In genomic region chr19:20558011-20558410, GRCh38 we compare ENCODE assay signal across 13 cellular contexts. TPM values are rescaled to one million over a fixed set of nuclear protein-coding genes. Genes with fewer than 3 reads are reported as not detected.
DNase-seq lines count a peak whose midpoint lies in the region; ATAC-seq, FAIRE-seq and TF ChIP-seq lines count a peak whose summit lies in the region.
"Had no signal": no experiment of that assay in that cellular context is flagged by ENCODE, and none has a peak within 500 bp of the region (broad histone marks: within the 10 kb centered on the region; RNA-seq: fewer than 3 reads in every experiment).

No MANE protein-coding gene starts in this region.

- peaks cover 0 to 91% (median 39%) of the 10 kb centered on the region in 12 donors for H3K9me3 ChIP-seq in heart left ventricle
- H3K9me3 ChIP-seq in MM.1S (replicated peaks; ENCODE audit: insufficient read depth, low read length): no peaks in the 10 kb centered on the region
- peaks cover 19 to 23% of the 10 kb centered on the region in 2 experiments for H3K9me3 ChIP-seq in H1 (ENCODE audit: insufficient read depth in 2 of 2, low read depth in 1 of 2, low read length in 1 of 2)
- H3K9me3 ChIP-seq in thyroid gland: no peaks in the 10 kb centered on the region
- H3K9me3 ChIP-seq in mammary epithelial cell (replicated peaks; ENCODE audit: insufficient read depth, low read length): peaks cover 17% of the 10 kb centered on the region
- H3K9me3 ChIP-seq: SJSA1 had no signal

- H2BK5ac ChIP-seq in H1 (ENCODE audit: low read depth, low read length): no peak overlapping the region

- WGBS in heart left ventricle, 4 donors: 58 to 66% (median 61%) methylated on average over 4 of the region's 4 CpGs
- 82% methylated on average over 4 of the region's 4 CpGs; no CpG with 5 or more reads in 1 of the 2 experiments for WGBS in H1 (ENCODE audit: extremely low coverage in 1 of 2, insufficient coverage in 1 of 2, insufficient read length in 1 of 2, insufficient replicate concordance in 2 of 2, low coverage in 1 of 2, low lambda C conversion rate in 2 of 2, missing lambda C conversion rate in 1 of 2), 2 experiments
- 47 to 52% methylated on average over 4 of the region's 4 CpGs for WGBS in thyroid gland, 2 donors
- WGBS in mammary epithelial cell (ENCODE audit: low coverage, missing lambda C conversion rate): 73% methylated on average over 4 of the region's 4 CpGs

- H2BK120ac ChIP-seq in H1 (replicated peaks; ENCODE audit: low read depth, low read length): no peak overlapping the region

- H3K4me1 ChIP-seq in heart left ventricle (peaks cover 0 to 3% (median 0%) of the 10 kb centered on the region in 12 donors), MM.1S (ENCODE audit: low read length) (no peaks in the 10 kb centered on the region), H1 (replicated peaks in 1 of 4; ENCODE audit: control insufficient read depth in 3 of 4, insufficient read depth in 4 of 4, low read length in 3 of 4) (no peaks in the 10 kb centered on the region), thyroid gland (peaks cover 27 to 31% of the 10 kb centered on the region in 2 donors), mammary epithelial cell (ENCODE audit: insufficient read depth, low read length) (no peaks in the 10 kb centered on the region)
- H3K4me1 ChIP-seq: SJSA1 had no signal

- no peaks in the 10 kb centered on the region for H3K9me2 ChIP-seq in MM.1S (replicated peaks; ENCODE audit: insufficient read depth, low read length)

- no peak overlapping the region for H4K5ac ChIP-seq in H1 (ENCODE audit: insufficient read length, low read depth, low read length)

- no peak for TF ChIP-seq POLR2A in heart left ventricle (IDR thresholded peaks at IDR 0.05)
- TF ChIP-seq POLR2A in H1 (IDR thresholded peaks at IDR 0.05; ENCODE audit: control extremely low read depth in 1 of 2, low read depth in 2 of 2, low read length in 2 of 2): no peak
- TF ChIP-seq POLR2A in thyroid gland (IDR thresholded peaks at IDR 0.05): no peak

- TF ChIP-seq RAD21 in H1 (IDR thresholded peaks at IDR 0.05 in 1 of 2, conservative IDR thresholded peaks at IDR 0.05 in 1 of 2; ENCODE audit: low read depth in 2 of 2, low read length in 2 of 2): peak; percentile 65 to 66

- no peak overlapping the region for H2BK15ac ChIP-seq in H1 (ENCODE audit: low read length)

- no peak overlapping the region for H2BK12ac ChIP-seq in H1 (ENCODE audit: low read depth, low read length)

- CTCF ChIA-PET in H1 (lab: Charles Lee; ENCODE audit: partially characterized antibody) (interaction anchor here (0.6 to 1.9 kb wide), 18 partner anchors 9 to 486 kb away, joined by 3 to 7 read pairs (median 3); partner anchors contain the start of gene ZNF85), mammary epithelial cell (lab: Charles Lee; ENCODE audit: low non-redundant PET) (interaction anchor here (0.6 to 0.7 kb wide), 2 partner anchors 11 to 942 kb away, joined by 5 to 6 read pairs; no protein-coding TSS in a partner anchor)

- no peak for FAIRE-seq in H1 (lab: Jason Lieb, UNC)
- FAIRE-seq: G401.6 had no signal

- H3K4me2 ChIP-seq in MM.1S (ENCODE audit: low read depth, low read length) (no peak overlapping the region), H1 (ENCODE audit: insufficient read depth in 1 of 2, low read depth in 2 of 2, low read length in 2 of 2) (no peak overlapping the region), mammary epithelial cell (ENCODE audit: insufficient read depth, low read depth, low read length) (no peak overlapping the region)

- H4K91ac ChIP-seq in H1 (replicated peaks; ENCODE audit: insufficient read length, low read length): no peak overlapping the region

- H4K8ac ChIP-seq in H1 (ENCODE audit: extremely low read depth, insufficient read depth, low read length): no peak overlapping the region

- no peak overlapping the region for H3K4ac ChIP-seq in H1 (replicated peaks; ENCODE audit: insufficient read length, low read depth, low read length)

- H3K9ac ChIP-seq in MM.1S (ENCODE audit: low read length): no peak overlapping the region
- no peak overlapping the region for H3K9ac ChIP-seq in H1 (replicated peaks in 1 of 4; ENCODE audit: extremely low read depth in 1 of 4, low read depth in 3 of 4, low read length in 3 of 4)
- H3K9ac ChIP-seq in mammary epithelial cell (ENCODE audit: insufficient read depth, low read length): no peak overlapping the region

- no peak overlapping the region for H2AK5ac ChIP-seq in H1 (ENCODE audit: low read depth, low read length)

- TF ChIP-seq CTCF in heart left ventricle (IDR thresholded peaks at IDR 0.05): peak in 9 of 12 donors; percentile 16 to 50 (median 32)
- TF ChIP-seq CTCF in MM.1S (IDR thresholded peaks at IDR 0.05; ENCODE audit: low read length): 0 out of 2 replicates have a peak, but pooled peaks have one; percentile 5
- peak; percentile 32 to 38 (median 34) for TF ChIP-seq CTCF in H1 (IDR thresholded peaks at IDR 0.05; ENCODE audit: control extremely low read depth in 1 of 3, insufficient read depth in 1 of 3, low read depth in 1 of 3, low read length in 3 of 3)
- peak in 5 of 6 experiments; percentile 37 to 66 (median 56) for TF ChIP-seq CTCF in thyroid gland (IDR thresholded peaks at IDR 0.05)
- TF ChIP-seq CTCF in mammary epithelial cell (conservative IDR thresholded peaks at IDR 0.05 in 1 of 2, IDR thresholded peaks at IDR 0.05 in 1 of 2; ENCODE audit: extremely low read depth in 1 of 2, insufficient read depth in 1 of 2, low read depth in 1 of 2, low read length in 2 of 2): no peak

- dilution Hi-C loops in mammary epithelial cell (cut with HindIII; ENCODE audit: low sequenced_read_pairs): no loop called here

- H3K14ac ChIP-seq in H1 (ENCODE audit: insufficient read length): no peak overlapping the region

- H3K27ac ChIP-seq in heart left ventricle (no peak overlapping the region), MM.1S (ENCODE audit: low read length) (no peak overlapping the region), H1 (ENCODE audit: low read depth, low read length) (no peak overlapping the region), thyroid gland (no peak overlapping the region), mammary epithelial cell (ENCODE audit: insufficient read depth, low read depth, low read length) (no peak overlapping the region)
- H3K27ac ChIP-seq: SJSA1 had no signal

- H3K79me1 ChIP-seq in H1 (ENCODE audit: low read depth, low read length): no peaks in the 10 kb centered on the region; the same call in 1 of the 2 replicates

- no peak overlapping the region for H3K56ac ChIP-seq in H1 (replicated peaks; ENCODE audit: insufficient read length, low read depth, low read length)

- no TSS peak for BruUV-seq in mammary epithelial cell (replicated peaks; lab: Mats Ljungman, UMichigan)

- ATAC-seq in heart left ventricle (no peak), Right ventricle myocardium superior (ENCODE audit: poor library complexity) (no peak)

- H3K36me3 ChIP-seq in heart left ventricle: peaks cover 2 to 47% (median 10%) of the 10 kb centered on the region in 9 donors
- no peaks in the 10 kb centered on the region for H3K36me3 ChIP-seq in MM.1S (replicated peaks; ENCODE audit: insufficient read depth, low read length)
- H3K36me3 ChIP-seq in H1 (ENCODE audit: control insufficient read depth in 2 of 4, insufficient read depth in 4 of 4, low read length in 3 of 4): peaks cover 0 to 26% (median 9%) of the 10 kb centered on the region in 4 experiments; a peak in 5 of 8 replicates
- H3K36me3 ChIP-seq in thyroid gland: peaks cover 4 to 7% of the 10 kb centered on the region in 2 donors
- H3K36me3 ChIP-seq in mammary epithelial cell (ENCODE audit: insufficient read depth, low read length): no peaks in the 10 kb centered on the region
- H3K36me3 ChIP-seq: SJSA1 had no signal

- H3K4me3 ChIP-seq in heart left ventricle: no peak overlapping the region
- no peak overlapping the region for H3K4me3 ChIP-seq in MM.1S (ENCODE audit: low read length)
- H3K4me3 ChIP-seq in H1 (ENCODE audit: extremely low read depth in 1 of 4, insufficient read depth in 2 of 4, low read depth in 3 of 4, low read length in 4 of 4): no peak overlapping the region
- H3K4me3 ChIP-seq in thyroid gland (replicated peaks in 1 of 3): no peak overlapping the region
- H3K4me3 ChIP-seq in mammary epithelial cell (replicated peaks in 1 of 3; ENCODE audit: insufficient read depth in 1 of 3, low read depth in 2 of 3, low read length in 3 of 3): no peak overlapping the region
- H3K4me3 ChIP-seq: SJSA1 had no signal

- H3K23me2 ChIP-seq in H1 (ENCODE audit: low read depth, low read length): no peaks in the 10 kb centered on the region

- TF ChIP-seq EP300 in H1 (IDR thresholded peaks at IDR 0.05; ENCODE audit: borderline replicate concordance in 1 of 2, low read depth in 2 of 2, low read length in 2 of 2): no peak

- H3K79me2 ChIP-seq in MM.1S (ENCODE audit: low read length) (no peaks in the 10 kb centered on the region), H1 (ENCODE audit: control insufficient read depth in 1 of 2, insufficient read depth in 2 of 2, low read length in 2 of 2) (peaks cover 0 to 55% of the 10 kb centered on the region in 2 experiments; a peak in 2 of 4 replicates), mammary epithelial cell (ENCODE audit: insufficient read depth, low read length) (peaks cover 28% of the 10 kb centered on the region)

- POLR2A ChIA-PET in H1 (lab: Charles Lee; ENCODE audit: partially characterized antibody): interaction anchor here (0.6 to 1.0 kb wide), 4 partner anchors 134 to 556 kb away, joined by 3 read pairs; no protein-coding TSS in a partner anchor

- H2AFZ ChIP-seq in MM.1S (ENCODE audit: low read length) (no peak overlapping the region), H1 (ENCODE audit: low read length) (no peak overlapping the region), mammary epithelial cell (ENCODE audit: low read depth, low read length) (no peak overlapping the region)

- H4K20me1 ChIP-seq in MM.1S (ENCODE audit: insufficient read depth, low read length) (no peaks in the 10 kb centered on the region), H1 (replicated peaks in 1 of 2; ENCODE audit: control insufficient read depth in 1 of 2, insufficient read depth in 2 of 2, low read length in 2 of 2) (no peaks in the 10 kb centered on the region), mammary epithelial cell (ENCODE audit: insufficient read depth, low read length) (no peaks in the 10 kb centered on the region)

- H3K27me3 ChIP-seq in heart left ventricle (no peaks in the 10 kb centered on the region), MM.1S (replicated peaks; ENCODE audit: insufficient read depth, low read length) (no peaks in the 10 kb centered on the region), H1 (replicated peaks in 1 of 4; ENCODE audit: control insufficient read depth in 3 of 4, extremely low read depth in 1 of 4, insufficient read depth in 3 of 4, low read length in 3 of 4) (no peaks in the 10 kb centered on the region), thyroid gland (no peaks in the 10 kb centered on the region), mammary epithelial cell (ENCODE audit: insufficient read depth, low read length) (no peaks in the 10 kb centered on the region)
- H3K27me3 ChIP-seq: SJSA1 had no signal

- DNase-seq in heart left ventricle: peak in 1 of 5 donors; percentile 15
- DNase-seq in Right ventricle myocardium superior: no peak
- DNase-seq in MM.1S: no peak
- DNase-seq in H1 (ENCODE audit: low read depth in 1 of 2, low spot score in 2 of 2): peak in 1 of 2 experiments; percentile 79
- peak; percentile 75 to 82 for DNase-seq in thyroid gland
- no peak for DNase-seq in mammary epithelial cell
- no peak for DNase-seq in NCI-H446 (lab: John Stamatoyannopoulos, UW)
- no peak for DNase-seq in HK-2 (ENCODE audit: unreplicated experiment)
- DNase-seq: Karpas-422, NCI-H187 treated with DMSO at 0.1 percent for 48 hours, NCI-H748 treated with DMSO at 0.1 percent for 48 hours had no signal

- H2BK20ac ChIP-seq in H1 (ENCODE audit: low read length): no peak overlapping the region

- H3F3A ChIP-seq in MM.1S (ENCODE audit: insufficient read depth, low read length): no peaks in the 10 kb centered on the region

- H3K18ac ChIP-seq in H1 (ENCODE audit: extremely low read depth, low read length): no peak overlapping the region

- no peak overlapping the region for H3K23ac ChIP-seq in H1 (ENCODE audit: insufficient read length)

- in situ Hi-C loops in mammary epithelial cell (cut with MboI; ENCODE audit: low sequenced_read_pairs in 2 of 2): no loop called here

- intact Hi-C loops in heart left ventricle (cut with DNase I): no loop called here
- intact Hi-C loops in Right ventricle myocardium superior (cut with DNase I): no loop called here
- intact Hi-C loops in thyroid gland (cut with DNase I): loop anchor here (10.0 kb wide), 1 partner anchor 57 kb away; no protein-coding TSS in a partner anchor
- intact Hi-C loops in mammary epithelial cell (cut with micrococcal nuclease): no loop called here

RNA-seq across cellular contexts. Expression of gene ZNF737, which starts 7.6 kb away (rescaled TPM):
- total RNA-seq in heart left ventricle (1 to 10 TPM; 2.7 to 8.8 (median 5.3) TPM), Right ventricle myocardium superior (4.1 TPM), thyroid gland (100 to 1,000 TPM in 1 of 4 donors, 10 to 100 TPM in 3; 59.3 to 114 (median 72.5) TPM), mammary epithelial cell (10 to 100 TPM in 1 of 2 donors, 1 to 10 TPM in 1; 6.3 to 16.0 TPM)
- polyA plus RNA-seq in heart left ventricle (1 to 10 TPM; 2.1 to 3.5 TPM), H1 (2011; rRNA removed) (5.7 and 6.1 TPM in 2 replicates), mammary epithelial cell (2.4 TPM)
- total RNA-seq in H1 (2021; fragmentation: NEBNext Ultra II Directional; extraction: Animal tissue kit (Norgen Biotek cat#: 25700)): 17.1 and 19.7 TPM in 2 replicates
- 7.9 TPM for polyA plus RNA-seq in H1 (2011; cell fraction: cytosol; rRNA removed)
- polyA plus RNA-seq in H1 (2011; cell fraction: nucleus; rRNA removed): 7.3 TPM
- 7.3 to 10.8 TPM (median 8.1 TPM) in 4 replicates for polyA plus RNA-seq in H1 (2012, experiment 1 of 2)
- 0.31 TPM for polyA plus RNA-seq in H1 (2012, experiment 2 of 2)
- polyA plus RNA-seq in H1 (2013, experiment 1 of 2): 13.0 TPM
- 11.9 TPM for polyA plus RNA-seq in H1 (2013, experiment 2 of 2)
- polyA minus RNA-seq in H1 (2011; rRNA and poly(A)+ RNA removed): 28.1 and 37.0 TPM in 2 replicates
- polyA minus RNA-seq in H1 (2011; cell fraction: cytosol; rRNA and poly(A)+ RNA removed): 14.4 TPM
- polyA minus RNA-seq in H1 (2011; cell fraction: nucleus; rRNA and poly(A)+ RNA removed): 98.0 TPM
- 6.7 TPM for polyA minus RNA-seq in mammary epithelial cell
- total RNA-seq: SJSA1 had no signal

Comparison
In these comparisons a context has a peak if more than half of its experiments do, and no peak if none do; other contexts are left out.
1. DNase-seq: peak in thyroid gland (2 of 2); none in Right ventricle myocardium superior (single experiment), MM.1S (single experiment), mammary epithelial cell (single experiment), NCI-H446 (0 of 2) and HK-2 (single experiment).
2. CTCF ChIP-seq: peak in heart left ventricle (9 of 12), MM.1S (single experiment), H1 (3 of 3) and thyroid gland (5 of 6); none in mammary epithelial cell (0 of 2).